16 cellular contexts compared by ENCODE assay signal in genomic region chr20:41394081-41394480, GRCh38. TPM values are rescaled to one million over a fixed set of nuclear protein-coding genes. Genes with fewer than 3 reads are reported as not detected.
DNase-seq lines count a peak whose midpoint lies in the region; ATAC-seq and TF ChIP-seq lines count a peak whose summit lies in the region.
"Had no signal": no experiment of that assay in that cellular context is flagged by ENCODE, and none has a peak within 500 bp of the region (broad histone marks: within the 10 kb centered on the region; RNA-seq: fewer than 3 reads in every experiment).

No MANE protein-coding gene starts in this region.

- no peak for TF ChIP-seq EP300 in sigmoid colon (IDR thresholded peaks at IDR 0.05)

- DNase-seq in heart left ventricle (no peak), Right ventricle myocardium superior (no peak), sigmoid colon (no peak), coronary artery (ENCODE audit: low spot score) (no peak), dedifferentiated amniotic fluid mesenchymal stem cell (ENCODE audit: extremely low spot score) (no peak), C1 segment of cervical spinal cord (lab: John Stamatoyannopoulos, UW) (no peak)
- DNase-seq: ACHN; Calu3; CD4-positive, alpha-beta T cell; DMS 273 treated with DMSO at 0.1 percent for 48 hours; GM23248 had no signal

- no peak overlapping the region for H3K4me3 ChIP-seq in heart left ventricle
- no peak overlapping the region for H3K4me3 ChIP-seq in sigmoid colon
- H3K4me3 ChIP-seq in coronary artery, result no peak overlapping the region
- H3K4me3 ChIP-seq: BLaER1 treated with 17β-estradiol and CSF1 and Interleukin-3, amounts not matched to agents 10 nM and 100 nM; GM23248 had no signal

- H3K4me3 Mint-ChIP-seq in nephron, result no peak overlapping the region
- H3K4me3 Mint-ChIP-seq: CD4-positive, alpha-beta T cell had no signal

- TF ChIP-seq CTCF in heart left ventricle (IDR thresholded peaks at IDR 0.05), result no peak
- no peak for TF ChIP-seq CTCF in VCaP (conservative IDR thresholded peaks at IDR 0.05)
- TF ChIP-seq CTCF in nephron (IDR thresholded peaks at IDR 0.05; ENCODE audit: unreplicated experiment in 3 of 3), result no peak
- no peak for TF ChIP-seq CTCF in sigmoid colon (IDR thresholded peaks at IDR 0.05)
- TF ChIP-seq CTCF in coronary artery (IDR thresholded peaks at IDR 0.05), result no peak

- peak overlapping the region in 2 of 3 experiments; percentile 55 to 72 for H3K27ac Mint-ChIP-seq in nephron
- H3K27ac Mint-ChIP-seq: CD4-positive, alpha-beta T cell had no signal

- H3K27me3 ChIP-seq in heart left ventricle (no peaks in the 10 kb centered on the region), sigmoid colon (peaks cover 0 to 4% (median 0%) of the 10 kb centered on the region in 3 donors)
- H3K27me3 ChIP-seq: BLaER1 treated with 17β-estradiol and CSF1 and Interleukin-3, amounts not matched to agents 10 nM and 100 nM had no signal

- intact Hi-C loops in heart left ventricle (cut with DNase I), result loop anchor here in 2 of 10 donors (5.0 to 10.0 kb wide), 2 partner anchors 37 to 149 kb away; no protein-coding TSS in a partner anchor
- intact Hi-C loops in Right ventricle myocardium superior (cut with DNase I), result no loop called here
- intact Hi-C loops in sigmoid colon (cut with DNase I), result no loop called here

- no peaks in the 10 kb centered on the region for H3K36me3 Mint-ChIP-seq in nephron (ENCODE audit: low read depth)

- H3K27me3 Mint-ChIP-seq in nephron (ENCODE audit: low read depth), result no peaks in the 10 kb centered on the region
- H3K27me3 Mint-ChIP-seq: CD4-positive, alpha-beta T cell had no signal

- H3K36me3 ChIP-seq in heart left ventricle (no peaks in the 10 kb centered on the region), sigmoid colon (no peaks in the 10 kb centered on the region)
- H3K36me3 ChIP-seq: BLaER1 treated with 17β-estradiol and CSF1 and Interleukin-3, amounts not matched to agents 10 nM and 100 nM had no signal

- H3K27ac ChIP-seq in heart left ventricle (peak overlapping the region in 8 of 12 donors; percentile 18 to 82 (median 62)), VCaP (peak overlapping the region; percentile 16; the same call in 1 of the 2 replicates), sigmoid colon (peak overlapping the region in 3 of 4 donors; percentile 26 to 66 (median 41)), coronary artery (no peak overlapping the region)
- H3K27ac ChIP-seq: BLaER1 treated with 17β-estradiol and CSF1 and Interleukin-3, amounts not matched to agents 10 nM and 100 nM; GM23248 had no signal

- 92% methylated on average over 2 of the region's 2 CpGs; no CpG with 5 or more reads in 2 of the 4 donors for WGBS in heart left ventricle, 4 donors
- WGBS in sigmoid colon, 2 donors, result 90 to 91% methylated on average over 2 of the region's 2 CpGs

- ATAC-seq in heart left ventricle, result no peak
- ATAC-seq in Right ventricle myocardium superior (ENCODE audit: poor library complexity), result no peak
- ATAC-seq: HCT116 had no signal

- H3K9me3 ChIP-seq in heart left ventricle (no peaks in the 10 kb centered on the region), sigmoid colon (no peaks in the 10 kb centered on the region)

- H3K4me1 Mint-ChIP-seq in nephron, result peaks cover 57% of the 10 kb centered on the region

- H3K4me1 ChIP-seq in heart left ventricle (peaks cover 0 to 69% (median 26%) of the 10 kb centered on the region in 12 donors), sigmoid colon (peaks cover 0 to 36% (median 11%) of the 10 kb centered on the region in 4 donors)
- H3K4me1 ChIP-seq: BLaER1 treated with 17β-estradiol and CSF1 and Interleukin-3, amounts not matched to agents 10 nM and 100 nM had no signal

- TF ChIP-seq POLR2A in heart left ventricle (IDR thresholded peaks at IDR 0.05) (no peak), sigmoid colon (IDR thresholded peaks at IDR 0.05) (no peak)

- no peaks in the 10 kb centered on the region for H3K9me3 Mint-ChIP-seq in nephron
- H3K9me3 Mint-ChIP-seq: CD4-positive, alpha-beta T cell had no signal

RNA-seq across cellular contexts. Expression of gene EMILIN3, which starts 27.5 kb away (rescaled TPM):
- 1 to 10 TPM in 8 of 9 donors, under 1 TPM in 1; 0.24 to 9.3 (median 2.2) TPM for total RNA-seq in heart left ventricle
- polyA plus RNA-seq in heart left ventricle, result 1 to 10 TPM; 1.2 to 3.3 TPM
- 5.6 TPM for total RNA-seq in Right ventricle myocardium superior
- total RNA-seq in sigmoid colon, result 1 to 10 TPM in 3 of 4 donors, under 1 TPM in 1; 0.66 to 4.3 (median 3.2) TPM
- 1 to 10 TPM in 1 of 3 donors, not detected in 2; 1.0 TPM for polyA plus RNA-seq in sigmoid colon
- total RNA-seq: A172, Calu3, GM23248 had no signal
- polyA plus RNA-seq: GM23248 had no signal

RNA-seq across cellular contexts. Expression of gene LPIN3, which starts 53.5 kb away (rescaled TPM):
- total RNA-seq in heart left ventricle, result 10 to 100 TPM; 13.2 to 24.1 (median 19.0) TPM
- 10 to 100 TPM; 12.8 to 23.1 TPM for polyA plus RNA-seq in heart left ventricle
- total RNA-seq in Right ventricle myocardium superior, result 18.6 TPM
- 10 to 100 TPM in 3 of 4 donors, 1 to 10 TPM in 1; 6.8 to 32.1 (median 15.8) TPM for total RNA-seq in sigmoid colon
- 10 to 100 TPM in 1 of 3 donors, 1 to 10 TPM in 2; 6.7 to 50.9 (median 7.2) TPM for polyA plus RNA-seq in sigmoid colon

Comparison
In these comparisons a context has a peak if more than half of its experiments do, and no peak if none do; other contexts are left out.
1. H3K27ac ChIP-seq: peak in heart left ventricle (8 of 12), VCaP (single experiment) and sigmoid colon (3 of 4); none in coronary artery (0 of 2).